In the genomic region with DNA sequence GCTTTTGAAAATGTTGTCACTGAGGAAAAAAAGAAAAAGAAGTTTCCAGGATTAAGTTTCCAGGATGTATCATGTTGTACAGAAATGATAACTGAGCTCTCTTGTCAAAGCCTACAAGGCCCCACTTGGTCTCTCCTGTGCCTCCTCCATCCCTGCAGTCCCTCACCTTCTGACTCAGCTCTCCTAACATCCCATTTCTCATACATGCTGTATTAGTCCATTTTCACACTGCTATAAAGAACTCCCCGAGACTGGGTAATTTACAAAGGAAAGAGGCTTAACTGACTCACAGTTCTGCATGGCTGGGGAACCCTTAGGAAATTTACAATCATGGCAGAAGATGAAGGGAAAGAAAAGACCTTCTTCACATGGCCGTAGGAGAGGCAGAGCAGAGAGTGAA, we compare ENCODE assay signal across 20 cellular contexts. TPM values are rescaled to one million over a fixed set of nuclear protein-coding genes. Genes with fewer than 3 reads are reported as not detected.
DNase-seq lines count a peak whose midpoint lies in the region; ATAC-seq and TF ChIP-seq lines count a peak whose summit lies in the region.
"Had no signal": no experiment of that assay in that cellular context is flagged by ENCODE, and none has a peak within 500 bp of the region (broad histone marks: within the 10 kb centered on the region; RNA-seq: fewer than 3 reads in every experiment).

No MANE protein-coding gene starts in this region.

- 82% methylated on average over 2 of the region's 2 CpGs for WGBS in right lobe of liver (ENCODE audit: insufficient coverage, low coverage, low lambda C conversion rate, missing lambda C conversion rate)

- peak overlapping the region; percentile 74 for H3K27ac Mint-ChIP-seq in HFFc6
- no peak overlapping the region for H3K27ac Mint-ChIP-seq in activated T-helper 17 cell treated with anti-CD3 and anti-CD28 coated beads, Interleukin-2, amount 50 U/mL, for 72 hours
- H3K27ac Mint-ChIP-seq in activated CD4-positive, alpha-beta memory T cell treated with anti-CD3 and anti-CD28 coated beads for 36 hours = no peak overlapping the region
- H3K27ac Mint-ChIP-seq: B cell; CD4-positive, CD25-positive, alpha-beta regulatory T cell; GM23338 had no signal

- no peak for TF ChIP-seq POLR2A in right lobe of liver (IDR thresholded peaks at IDR 0.05)

- H3K36me3 ChIP-seq in right lobe of liver = no peaks in the 10 kb centered on the region

- peaks cover 2% of the 10 kb centered on the region; the same call in 1 of the 2 replicates for H3K27me3 Mint-ChIP-seq in HFFc6 (ENCODE audit: insufficient read depth)
- peaks cover 26% of the 10 kb centered on the region for H3K27me3 Mint-ChIP-seq in activated T-helper 17 cell treated with anti-CD3 and anti-CD28 coated beads, Interleukin-2, amount 50 U/mL, for 72 hours
- peaks cover 21% of the 10 kb centered on the region for H3K27me3 Mint-ChIP-seq in activated CD4-positive, alpha-beta memory T cell treated with anti-CD3 and anti-CD28 coated beads for 36 hours

- peak overlapping the region; percentile 42 for H3K4me3 Mint-ChIP-seq in HFFc6
- no peak overlapping the region for H3K4me3 Mint-ChIP-seq in activated T-helper 17 cell treated with anti-CD3 and anti-CD28 coated beads, Interleukin-2, amount 50 U/mL, for 72 hours
- H3K4me3 Mint-ChIP-seq in activated CD4-positive, alpha-beta memory T cell treated with anti-CD3 and anti-CD28 coated beads for 36 hours = no peak overlapping the region
- H3K4me3 Mint-ChIP-seq: B cell; CD4-positive, CD25-positive, alpha-beta regulatory T cell; GM23338 had no signal

- CTCF ChIA-PET in activated CD4-positive, alpha-beta memory T cell treated with anti-CD3 and anti-CD28 coated beads for 36 hours (lab: Charles Lee) = interaction anchor here (0.8 kb wide), 1 partner anchor 194 kb away, joined by 3 read pairs; no protein-coding TSS in a partner anchor

- peak; percentile 38 for ATAC-seq in activated T-helper 17 cell treated with anti-CD3 and anti-CD28 coated beads, Interleukin-2, amount 50 U/mL, for 72 hours (replicated peaks)
- ATAC-seq in right lobe of liver = no peak
- ATAC-seq: GM23338, Panc1, Right ventricle myocardium inferior had no signal

- H3K4me1 ChIP-seq in right lobe of liver = peaks cover 0 to 8% (median 0%) of the 10 kb centered on the region in 4 donors

- H3K36me3 Mint-ChIP-seq in HFFc6 (ENCODE audit: low read depth) = peaks cover 38% of the 10 kb centered on the region
- H3K36me3 Mint-ChIP-seq in activated T-helper 17 cell treated with anti-CD3 and anti-CD28 coated beads, Interleukin-2, amount 50 U/mL, for 72 hours (ENCODE audit: low read depth) = no peaks in the 10 kb centered on the region
- H3K36me3 Mint-ChIP-seq in activated CD4-positive, alpha-beta memory T cell treated with anti-CD3 and anti-CD28 coated beads for 36 hours = no peaks in the 10 kb centered on the region
- H3K36me3 Mint-ChIP-seq: CD4-positive, CD25-positive, alpha-beta regulatory T cell had no signal

- peaks cover 51% of the 10 kb centered on the region for H3K4me1 Mint-ChIP-seq in HFFc6 (ENCODE audit: low read depth)
- no peaks in the 10 kb centered on the region for H3K4me1 Mint-ChIP-seq in activated T-helper 17 cell treated with anti-CD3 and anti-CD28 coated beads, Interleukin-2, amount 50 U/mL, for 72 hours
- H3K4me1 Mint-ChIP-seq in activated CD4-positive, alpha-beta memory T cell treated with anti-CD3 and anti-CD28 coated beads for 36 hours (ENCODE audit: low read depth) = peaks cover 17% of the 10 kb centered on the region

- POLR2A ChIA-PET in activated CD4-positive, alpha-beta memory T cell treated with anti-CD3 and anti-CD28 coated beads for 36 hours (lab: Charles Lee) = no interaction called here

- peaks cover 0 to 12% of the 10 kb centered on the region in 2 donors for H3K27me3 ChIP-seq in right lobe of liver

- DNase-seq in HFFc6 (peak; percentile 57), kidney glomerular epithelial cell (lab: John Stamatoyannopoulos, UW) (peak; percentile 64), posterior vena cava (ENCODE audit: low spot score) (no peak), right lobe of liver (no peak)
- no peak for DNase-seq in activated CD4-positive, alpha-beta memory T cell treated with anti-CD3 and anti-CD28 coated beads for 36 hours
- no peak for DNase-seq in activated naive CD4-positive, alpha-beta T cell treated with Interleukin-2 at 50 U/mL for 16 hours
- DNase-seq: CD4-positive, CD25-positive, alpha-beta regulatory T cell; MM.1S; NCI-H1105; NCI-H1694; NCI-H2107; NCI-H2227 treated with DMSO at 0.1 percent for 48 hours; NCI-H524 treated with DMSO at 0.1 percent for 48 hours had no signal

- H3K27ac ChIP-seq in right lobe of liver = no peak overlapping the region
- H3K27ac ChIP-seq: SK-N-MC had no signal

- intact Hi-C loops in posterior vena cava (cut with DNase I) = no loop called here
- intact Hi-C loops in right lobe of liver (cut with DNase I) = no loop called here
- intact Hi-C loops in activated CD4-positive, alpha-beta memory T cell treated with anti-CD3 and anti-CD28 coated beads for 36 hours (cut with micrococcal nuclease) = no loop called here

- H3K4me3 ChIP-seq in right lobe of liver = no peak overlapping the region
- H3K4me3 ChIP-seq: GM23338, SK-N-MC had no signal

- H3K9me3 ChIP-seq in right lobe of liver = no peaks in the 10 kb centered on the region

- no peaks in the 10 kb centered on the region for H3K9me3 Mint-ChIP-seq in HFFc6
- H3K9me3 Mint-ChIP-seq in activated T-helper 17 cell treated with anti-CD3 and anti-CD28 coated beads, Interleukin-2, amount 50 U/mL, for 72 hours = no peaks in the 10 kb centered on the region
- no peaks in the 10 kb centered on the region for H3K9me3 Mint-ChIP-seq in activated CD4-positive, alpha-beta memory T cell treated with anti-CD3 and anti-CD28 coated beads for 36 hours
- H3K9me3 Mint-ChIP-seq: GM23338 had no signal

- TF ChIP-seq CTCF in HFFc6 (IDR thresholded peaks at IDR 0.05) (no peak), right lobe of liver (IDR thresholded peaks at IDR 0.05) (no peak)

RNA-seq across cellular contexts. Expression of gene DGKI, which starts 3.8 kb away (rescaled TPM):
- total RNA-seq in HFFc6 (2021; fragmentation: NEBNext Ultra II Directional; extraction: Animal tissue kit (Norgen Biotek cat#: 25700)) = 1 to 10 TPM; 1.2 to 2.2 (median 1.6) TPM
- total RNA-seq in activated T-helper 17 cell treated with anti-CD3 and anti-CD28 coated beads, Interleukin-2, amount 50 U/mL, for 72 hours = 1 to 10 TPM; 2.0 to 9.2 TPM
- total RNA-seq in posterior vena cava (1 to 10 TPM; 2.4 to 6.1 TPM), right lobe of liver (under 1 TPM in 5 of 6 experiments, not detected in 1; 0.05 to 0.35 (median 0.06) TPM)
- total RNA-seq in activated CD4-positive, alpha-beta memory T cell treated with anti-CD3 and anti-CD28 coated beads for 36 hours = 1 to 10 TPM; 5.4 to 7.0 TPM
- total RNA-seq: B cell; CD4-positive, CD25-positive, alpha-beta regulatory T cell; G401 had no signal

Comparison
In these comparisons a context has a peak if more than half of its experiments do, and no peak if none do; other contexts are left out.
1. DNase-seq: peak in HFFc6 (single experiment) and kidney glomerular epithelial cell (single experiment); none in posterior vena cava (single experiment), right lobe of liver (0 of 3), activated CD4-positive, alpha-beta memory T cell treated with anti-CD3 and anti-CD28 coated beads for 36 hours (single experiment) and activated naive CD4-positive, alpha-beta T cell treated with Interleukin-2 at 50 U/mL for 16 hours (single experiment).